Comparison of ENCODE assay signal across 34 cellular contexts in genomic region chr3:123793425-123793824, GRCh38.
"Had no signal": no experiment of that assay in that cellular context is flagged by ENCODE, and none has a peak within 500 bp of the region (broad histone marks: within the 10 kb centered on the region; RNA-seq: fewer than 3 reads in every experiment).

No MANE protein-coding gene starts in this region.

- H3K27me3 Mint-ChIP-seq: activated naive CD8-positive, alpha-beta T cell; brain had no signal

- H3K27ac Mint-ChIP-seq: activated B cell treated with CpG ODN at 0.5 μM for 24 hours; activated CD4-positive, alpha-beta memory T cell treated with anti-CD3 and anti-CD28 coated beads, Interleukin-2, amount 10 ng/mL, durations not matched to agents 7 days and 5 days; activated CD8-positive, alpha-beta memory T cell treated with anti-CD3 and anti-CD28 coated beads, Interleukin-2, amount 10 ng/mL, durations not matched to agents 7 days and 5 days; activated naive CD4-positive, alpha-beta T cell treated with anti-CD3 and anti-CD28 coated beads, Interleukin-2, amount 10 ng/mL, durations not matched to agents 7 days and 5 days; activated naive CD8-positive, alpha-beta T cell; activated naive CD8-positive, alpha-beta T cell treated with anti-CD3 and anti-CD28 coated beads, Interleukin-2, amount 50 U/mL, for 24 hours had no signal

- DNase-seq: activated B cell treated with CpG ODN at 0.5 μM for 24 hours; activated CD4-positive, alpha-beta memory T cell treated with anti-CD3 and anti-CD28 coated beads, Interleukin-2, amount 10 ng/mL, durations not matched to agents 7 days and 5 days; activated CD4-positive, alpha-beta T cell treated with anti-CD3 and anti-CD28 coated beads for 4 hours; activated CD4-positive, alpha-beta T cell treated with anti-CD3 and anti-CD28 coated beads, Interleukin-2, amount 50 U/mL, for 1 hour; activated CD4-positive, CD25-positive, alpha-beta regulatory T cell treated with anti-CD3 and anti-CD28 coated beads, Interleukin-2, amount 50 U/mL, for 72 hours; activated CD8-positive, alpha-beta memory T cell treated with anti-CD3 and anti-CD28 coated beads for 24 hours; activated CD8-positive, alpha-beta memory T cell treated with anti-CD3 and anti-CD28 coated beads, Interleukin-2, amount 10 ng/mL, durations not matched to agents 7 days and 5 days; activated CD8-positive, alpha-beta memory T cell treated with anti-CD3 and anti-CD28 coated beads, Interleukin-2, amount 50 U/mL, for 48 hours; activated effector memory CD4-positive, alpha-beta T cell treated with Interleukin-2 at 50 U/mL for 16 hours; activated naive CD4-positive, alpha-beta T cell treated with anti-CD3 and anti-CD28 coated beads, Interleukin-2, amount 10 ng/mL, durations not matched to agents 7 days and 5 days; activated naive CD8-positive, alpha-beta T cell treated with anti-CD3 and anti-CD28 coated beads, Interleukin-2, amount 50 U/mL, for 24 hours; activated T-cell treated with anti-CD3 and anti-CD28 coated beads, Interleukin-2, amount 50 U/mL, for 48 hours; anterior cingulate cortex; central memory CD4-positive, alpha-beta T cell; Karpas-422; KBM-7; NCI-H1105; NCI-H1417 treated with DMSO at 0.1 percent for 48 hours; NCI-H187 treated with DMSO at 0.1 percent for 48 hours; NCI-H2081; NCI-H2171 treated with DMSO at 0.1 percent for 48 hours; NCI-H345; NCI-H524 treated with DMSO at 0.1 percent for 48 hours; NCI-H748 treated with DMSO at 0.1 percent for 48 hours; NK-92 treated with Interleukin-12 subunit alpha and Interleukin-12 subunit beta, amount 100 ng/mL, for 24 hours; Right ventricle myocardium superior; SJCRH30; T-helper 1 cell; T-helper 2 cell; T-helper 9 cell had no signal

- H3K4me1 Mint-ChIP-seq: activated B cell treated with CpG ODN at 0.5 μM for 24 hours; activated CD4-positive, alpha-beta memory T cell treated with anti-CD3 and anti-CD28 coated beads, Interleukin-2, amount 10 ng/mL, durations not matched to agents 7 days and 5 days; activated CD8-positive, alpha-beta memory T cell treated with anti-CD3 and anti-CD28 coated beads, Interleukin-2, amount 10 ng/mL, durations not matched to agents 7 days and 5 days; activated naive CD4-positive, alpha-beta T cell treated with anti-CD3 and anti-CD28 coated beads, Interleukin-2, amount 10 ng/mL, durations not matched to agents 7 days and 5 days; activated naive CD8-positive, alpha-beta T cell treated with anti-CD3 and anti-CD28 coated beads, Interleukin-2, amount 50 U/mL, for 24 hours had no signal

- H3K27ac ChIP-seq: SJCRH30, SK-N-MC, VCaP had no signal

- H3K36me3 Mint-ChIP-seq: activated CD8-positive, alpha-beta memory T cell treated with anti-CD3 and anti-CD28 coated beads, Interleukin-2, amount 10 ng/mL, durations not matched to agents 7 days and 5 days; activated naive CD4-positive, alpha-beta T cell treated with anti-CD3 and anti-CD28 coated beads, Interleukin-2, amount 10 ng/mL, durations not matched to agents 7 days and 5 days; activated naive CD8-positive, alpha-beta T cell; brain had no signal

- ATAC-seq: activated CD8-positive, alpha-beta memory T cell treated with anti-CD3 and anti-CD28 coated beads, Interleukin-2, amount 10 ng/mL, durations not matched to agents 7 days and 5 days; activated naive CD8-positive, alpha-beta T cell treated with anti-CD3 and anti-CD28 coated beads, Interleukin-2, amount 50 U/mL, for 24 hours had no signal

- H3K36me3 ChIP-seq: SJCRH30 had no signal

- H3K4me3 Mint-ChIP-seq: activated B cell treated with CpG ODN at 0.5 μM for 24 hours; activated CD4-positive, alpha-beta memory T cell treated with anti-CD3 and anti-CD28 coated beads, Interleukin-2, amount 10 ng/mL, durations not matched to agents 7 days and 5 days; activated CD8-positive, alpha-beta memory T cell treated with anti-CD3 and anti-CD28 coated beads, Interleukin-2, amount 10 ng/mL, durations not matched to agents 7 days and 5 days; activated naive CD4-positive, alpha-beta T cell treated with anti-CD3 and anti-CD28 coated beads, Interleukin-2, amount 10 ng/mL, durations not matched to agents 7 days and 5 days; activated naive CD8-positive, alpha-beta T cell; activated naive CD8-positive, alpha-beta T cell treated with anti-CD3 and anti-CD28 coated beads, Interleukin-2, amount 50 U/mL, for 24 hours; brain had no signal

- H3K9me3 Mint-ChIP-seq: activated B cell treated with CpG ODN at 0.5 μM for 24 hours; activated CD4-positive, alpha-beta memory T cell treated with anti-CD3 and anti-CD28 coated beads, Interleukin-2, amount 10 ng/mL, durations not matched to agents 7 days and 5 days; activated naive CD4-positive, alpha-beta T cell treated with anti-CD3 and anti-CD28 coated beads, Interleukin-2, amount 10 ng/mL, durations not matched to agents 7 days and 5 days; activated naive CD8-positive, alpha-beta T cell treated with anti-CD3 and anti-CD28 coated beads, Interleukin-2, amount 50 U/mL, for 24 hours; brain had no signal

- H3K4me3 ChIP-seq: SJCRH30, SK-N-MC had no signal

- H3K9me3 ChIP-seq: SJCRH30 had no signal
